In genomic region chr2:10448646-10449480, GRCh38 we compare ENCODE assay signal across 8 cellular contexts. TPM values are rescaled to one million over a fixed set of nuclear protein-coding genes. Genes with fewer than 3 reads are reported as not detected.
DNase-seq lines count a peak whose midpoint lies in the region; ATAC-seq, FAIRE-seq and TF ChIP-seq lines count a peak whose summit lies in the region.

No MANE protein-coding gene starts in this region.

- H3K27ac ChIP-seq in astrocyte (ENCODE audit: low read depth, low read length) = peak overlapping the region; percentile 77

- peaks cover 44% of the 10 kb centered on the region for H3K79me2 ChIP-seq in astrocyte (ENCODE audit: insufficient read depth, low read length)

- H3K27me3 ChIP-seq in astrocyte (ENCODE audit: insufficient read depth, low read length) = no peaks in the 10 kb centered on the region

- H3K36me3 Mint-ChIP-seq in T-cell (peaks cover 12% of the 10 kb centered on the region), astrocyte (ENCODE audit: low read depth, unreplicated experiment) (peaks cover 5% of the 10 kb centered on the region)

- peaks cover 10% of the 10 kb centered on the region for H3K36me3 ChIP-seq in astrocyte (ENCODE audit: insufficient read depth, low read length)

- CTCF ChIA-PET in T-cell (lab: Charles Lee) = interaction anchor here in 1 of 2 donors (0.6 to 6.5 kb wide), 4 partner anchors 10 to 935 kb away, joined by 3 to 22 read pairs (median 6); no protein-coding TSS in a partner anchor

- no peak for TF ChIP-seq CTCF in astrocyte (IDR thresholded peaks at IDR 0.05; ENCODE audit: insufficient read depth, low read depth, low read length)

- H3K27me3 Mint-ChIP-seq in T-cell (no peaks in the 10 kb centered on the region), astrocyte (ENCODE audit: low read depth, unreplicated experiment) (peaks cover 10% of the 10 kb centered on the region)

- H3K4me1 ChIP-seq in astrocyte (ENCODE audit: insufficient read depth, low read length) = peaks cover 23% of the 10 kb centered on the region

- peak; percentile 93 for FAIRE-seq in GM12892 (lab: Jason Lieb, UNC)
- FAIRE-seq in astrocyte (lab: Jason Lieb, UNC) = no peak

- POLR2A ChIA-PET in T-cell (lab: Charles Lee) = interaction anchor here (0.6 to 1.1 kb wide), 7 partner anchors 10 to 328 kb away, joined by 3 to 13 read pairs (median 4); no protein-coding TSS in a partner anchor

- ATAC-seq in HG02678 (IDR thresholded peaks at IDR 0.05; ENCODE audit: unreplicated experiment) = peak; percentile 59
- ATAC-seq in T-cell (replicated peaks in 1 of 4) = peak; percentile 68 to 76 (median 70)

- H3K9me3 ChIP-seq in astrocyte (ENCODE audit: insufficient read depth, low read depth, low read length) = no peaks in the 10 kb centered on the region

- H3K4me3 Mint-ChIP-seq in T-cell (peak overlapping the region; percentile 73 to 79 (median 77)), astrocyte (ENCODE audit: unreplicated experiment) (peak overlapping the region; percentile 77)

- H3K9me3 Mint-ChIP-seq in T-cell (no peaks in the 10 kb centered on the region), astrocyte (ENCODE audit: unreplicated experiment) (no peaks in the 10 kb centered on the region)

- peak overlapping the region; percentile 96 for H3K4me2 ChIP-seq in astrocyte (ENCODE audit: low read length)

- peak overlapping the region; percentile 96 for H2AFZ ChIP-seq in astrocyte (ENCODE audit: low read depth, low read length)

- H3K9ac ChIP-seq in astrocyte (ENCODE audit: low read length) = peak overlapping the region; percentile 88

- peak; percentile 43; the same call in 1 of the 2 replicates for TF ChIP-seq POLR2A in GM12892 (IDR thresholded peaks at IDR 0.05; ENCODE audit: low read depth, low read length)

- H3K27ac Mint-ChIP-seq in T-cell (peak overlapping the region; percentile 81 to 84), astrocyte (ENCODE audit: unreplicated experiment) (no peak overlapping the region)

- DNase-seq in GM12892 (ENCODE audit: insufficient read length) (peak; percentile 96), NCI-H1105 treated with DMSO at 0.1 percent for 48 hours (lab: John Stamatoyannopoulos, UW) (peak; percentile 94), T-cell (peak in 33 of 34 experiments; percentile 25 to 95 (median 91)), astrocyte (ENCODE audit: low read depth) (peak; percentile 76), iPS-NIHi11 (ENCODE audit: low spot score) (peak; percentile 98), hepatic stellate cell (ENCODE audit: low spot score) (no peak)
- peak; percentile 86 to 88 for DNase-seq in stimulated activated CD4-positive, alpha-beta T cell treated with anti-CD3 and anti-CD28 coated beads, Interleukin-12 subunit alpha, Interleukin-12 subunit beta, amount 100 ng/mL, for 24 hours (ENCODE audit: low read depth in 2 of 2)

- H4K20me1 ChIP-seq in astrocyte (ENCODE audit: insufficient read depth, low read length) = peaks cover 37% of the 10 kb centered on the region

- H3K4me1 Mint-ChIP-seq in T-cell (peaks cover 16 to 42% (median 42%) of the 10 kb centered on the region in 3 donors), astrocyte (ENCODE audit: low read depth, unreplicated experiment) (peaks cover 2% of the 10 kb centered on the region)

- H3K4me3 ChIP-seq in astrocyte (ENCODE audit: insufficient read depth, low read depth, low read length) = peak overlapping the region; percentile 62

RNA-seq across cellular contexts. Expression of gene ODC1, which starts 0.7 kb away (rescaled TPM):
- 220 TPM for polyA plus RNA-seq in GM12892 (2012; ENCODE audit: missing spikeins)
- 100 to 1,000 TPM in 1 of 5 donors, 10 to 100 TPM in 4; 40.6 to 102 (median 53.3) TPM for total RNA-seq in T-cell
- 85.3 and 119 TPM in 2 replicates for total RNA-seq in astrocyte
